Comparison of ENCODE assay signal across 17 cellular contexts in genomic region chr17:20087538-20088250, GRCh38.
"Had no signal": no experiment of that assay in that cellular context is flagged by ENCODE, and none has a peak within 500 bp of the region (broad histone marks: within the 10 kb centered on the region; RNA-seq: fewer than 3 reads in every experiment).

No MANE protein-coding gene starts in this region.

- DNase-seq: activated CD4-positive, alpha-beta T cell treated with anti-CD3 and anti-CD28 coated beads for 1 hour; activated CD4-positive, alpha-beta T cell treated with anti-CD3 and anti-CD28 coated beads, Interleukin-2, amount 50 U/mL, for 4 hours; activated naive CD4-positive, alpha-beta T cell treated with anti-CD3 and anti-CD28 coated beads for 36 hours; activated T-cell treated with anti-CD3 and anti-CD28 coated beads for 4 hours; hippocampal formation; kidney; mesenchymal stem cell; ovary; small intestine; stimulated activated CD4-positive, alpha-beta T cell treated with anti-CD3 and anti-CD28 coated beads, Interleukin-4, amount 100 ng/mL, for 4 hours; stimulated activated CD8-positive, alpha-beta memory T cell treated with anti-CD3 and anti-CD28 coated beads, Interleukin-4, amount 100 ng/mL, for 48 hours; stimulated activated naive CD8-positive, alpha-beta T cell treated with anti-CD3 and anti-CD28 coated beads, Interleukin-15, Interleukin-2, amounts not matched to agents 100 U/mL and 50 U/mL, for 24 hours; T-helper 1 cell had no signal

- H3K9me3 ChIP-seq: ovary, suprapubic skin had no signal

- H3K4me1 Mint-ChIP-seq: activated T-helper 17 cell treated with anti-CD3 and anti-CD28 coated beads, Interleukin-2, amount 50 U/mL, for 72 hours had no signal

- H3K36me3 ChIP-seq: ovary, suprapubic skin had no signal

- H3K9me3 Mint-ChIP-seq: activated naive CD4-positive, alpha-beta T cell treated with anti-CD3 and anti-CD28 coated beads for 36 hours; activated T-helper 17 cell treated with anti-CD3 and anti-CD28 coated beads, Interleukin-2, amount 50 U/mL, for 72 hours; nephron had no signal

- H3K4me3 Mint-ChIP-seq: activated naive CD4-positive, alpha-beta T cell treated with anti-CD3 and anti-CD28 coated beads for 36 hours; activated T-helper 17 cell treated with anti-CD3 and anti-CD28 coated beads, Interleukin-2, amount 50 U/mL, for 72 hours; nephron had no signal

- ATAC-seq: activated T-helper 17 cell treated with anti-CD3 and anti-CD28 coated beads, Interleukin-2, amount 50 U/mL, for 72 hours; SK-N-SH treated with all-trans-retinoic acid at 6 μM for 48 hours; stimulated activated naive CD8-positive, alpha-beta T cell treated with anti-CD3 and anti-CD28 coated beads, Interleukin-15, Interleukin-2, amounts not matched to agents 100 U/mL and 50 U/mL, for 24 hours had no signal

- H3K4me3 ChIP-seq: ovary, suprapubic skin had no signal

- H3K27me3 ChIP-seq: ovary, suprapubic skin had no signal

- H3K27ac ChIP-seq: ovary, suprapubic skin had no signal

- H3K27ac Mint-ChIP-seq: activated naive CD4-positive, alpha-beta T cell treated with anti-CD3 and anti-CD28 coated beads for 36 hours; activated T-helper 17 cell treated with anti-CD3 and anti-CD28 coated beads, Interleukin-2, amount 50 U/mL, for 72 hours; nephron had no signal
